Comparison of ENCODE assay signal across 8 cellular contexts in genomic region chr6:93416575-93417420, GRCh38. TPM values are rescaled to one million over a fixed set of nuclear protein-coding genes. Genes with fewer than 3 reads are reported as not detected.
DNase-seq lines count a peak whose midpoint lies in the region; ATAC-seq and TF ChIP-seq lines count a peak whose summit lies in the region.

No MANE protein-coding gene starts in this region.

- peaks cover 15 to 31% of the 10 kb centered on the region in 2 donors for H3K4me1 ChIP-seq in thyroid gland

- no peaks in the 10 kb centered on the region for H3K9me3 Mint-ChIP-seq in osteocyte (ENCODE audit: unreplicated experiment)

- TF ChIP-seq CTCF in AG04449 (IDR thresholded peaks at IDR 0.05; ENCODE audit: insufficient read depth, low read length, missing control alignments) (no peak), osteocyte (IDR thresholded peaks at IDR 0.05) (no peak), thyroid gland (IDR thresholded peaks at IDR 0.05) (no peak)

- H3K4me1 Mint-ChIP-seq in osteocyte (ENCODE audit: unreplicated experiment), result peaks cover 37% of the 10 kb centered on the region

- intact Hi-C loops in thyroid gland (cut with DNase I), result no loop called here

- POLR2A ChIA-PET in AG04449 (lab: Yijun Ruan, JAX), result no interaction called here

- ATAC-seq in HG03521 (IDR thresholded peaks at IDR 0.05; ENCODE audit: unreplicated experiment) (no peak), GM18519 (IDR thresholded peaks at IDR 0.05; ENCODE audit: low FRiP score, unreplicated experiment) (no peak)

- CTCF ChIA-PET in AG04449 (lab: Yijun Ruan, JAX), result no interaction called here

- DNase-seq in AG04449 (ENCODE audit: low read depth, low spot score) (no peak), HPDE6-E6E7 (ENCODE audit: extremely low spot score) (peak; percentile 11), SK-MEL-5 (ENCODE audit: low read depth, low spot score) (peak; percentile 47), glomerular visceral epithelial cell (ENCODE audit: extremely low spot score) (peak; percentile 49), osteocyte (ENCODE audit: extremely low spot score, unreplicated experiment) (peak; percentile 87), thyroid gland (no peak)

- peaks cover 29% of the 10 kb centered on the region for H3K27me3 ChIP-seq in thyroid gland

- H3K36me3 Mint-ChIP-seq in osteocyte (ENCODE audit: unreplicated experiment), result peaks cover 33% of the 10 kb centered on the region

- H3K4me3 ChIP-seq in AG04449 (ENCODE audit: low read depth, low read length) (peak overlapping the region; percentile 8; the same call in 1 of the 2 replicates), thyroid gland (replicated peaks in 1 of 3) (no peak overlapping the region)

- 3% methylated on average over 53 to 54 of the region's 76 CpGs for WGBS in thyroid gland, 2 donors

- no peaks in the 10 kb centered on the region for H3K36me3 ChIP-seq in thyroid gland

- peak overlapping the region; percentile 95 for H3K27ac Mint-ChIP-seq in osteocyte (ENCODE audit: unreplicated experiment)

- in situ Hi-C loops in SK-MEL-5 (cut with HindIII; ENCODE audit: low pct_unique_long_range_greater_than_20kb, low sequenced_read_pairs), result no loop called here

- no peak for TF ChIP-seq POLR2A in thyroid gland (IDR thresholded peaks at IDR 0.05)

- no peaks in the 10 kb centered on the region for H3K27me3 Mint-ChIP-seq in osteocyte (ENCODE audit: unreplicated experiment)

- H3K9me3 ChIP-seq in thyroid gland, result no peaks in the 10 kb centered on the region

- H3K27ac ChIP-seq in thyroid gland, result no peak overlapping the region

- peak overlapping the region; percentile 99 for H3K4me3 Mint-ChIP-seq in osteocyte (ENCODE audit: unreplicated experiment)

RNA-seq across cellular contexts. Expression of gene EPHA7, which starts 2.6 kb away (rescaled TPM):
- 4.9 and 5.7 TPM in 2 replicates for total RNA-seq in SK-MEL-5 (2014; rRNA removed; shearing (Covaris generic))
- 4.5 and 6.0 TPM in 2 replicates for polyA plus RNA-seq in SK-MEL-5 (2015; cell fraction: cytosol; rRNA removed)
- 8.0 and 10.2 TPM in 2 replicates for polyA plus RNA-seq in SK-MEL-5 (2015; cell fraction: nucleus; rRNA removed)
- total RNA-seq in osteocyte (418 and 424 TPM in 2 replicates), thyroid gland (under 1 TPM; under 0.01 to 0.39 (median 0.21) TPM)

Comparison
In these comparisons a context has a peak if more than half of its experiments do, and no peak if none do; other contexts are left out.
1. DNase-seq: peak in HPDE6-E6E7 (single experiment), SK-MEL-5 (single experiment), glomerular visceral epithelial cell (single experiment) and osteocyte (single experiment); none in AG04449 (single experiment) and thyroid gland (0 of 2).
2. RNA of gene EPHA7, which starts 2.6 kb away (total RNA-seq): 418 to 424 TPM in osteocyte; 4.9 to 5.7 TPM in SK-MEL-5 and under 0.01 to 0.39 TPM in thyroid gland; every median in the first group is over 10 times any median in the second.